In the genomic region with DNA sequence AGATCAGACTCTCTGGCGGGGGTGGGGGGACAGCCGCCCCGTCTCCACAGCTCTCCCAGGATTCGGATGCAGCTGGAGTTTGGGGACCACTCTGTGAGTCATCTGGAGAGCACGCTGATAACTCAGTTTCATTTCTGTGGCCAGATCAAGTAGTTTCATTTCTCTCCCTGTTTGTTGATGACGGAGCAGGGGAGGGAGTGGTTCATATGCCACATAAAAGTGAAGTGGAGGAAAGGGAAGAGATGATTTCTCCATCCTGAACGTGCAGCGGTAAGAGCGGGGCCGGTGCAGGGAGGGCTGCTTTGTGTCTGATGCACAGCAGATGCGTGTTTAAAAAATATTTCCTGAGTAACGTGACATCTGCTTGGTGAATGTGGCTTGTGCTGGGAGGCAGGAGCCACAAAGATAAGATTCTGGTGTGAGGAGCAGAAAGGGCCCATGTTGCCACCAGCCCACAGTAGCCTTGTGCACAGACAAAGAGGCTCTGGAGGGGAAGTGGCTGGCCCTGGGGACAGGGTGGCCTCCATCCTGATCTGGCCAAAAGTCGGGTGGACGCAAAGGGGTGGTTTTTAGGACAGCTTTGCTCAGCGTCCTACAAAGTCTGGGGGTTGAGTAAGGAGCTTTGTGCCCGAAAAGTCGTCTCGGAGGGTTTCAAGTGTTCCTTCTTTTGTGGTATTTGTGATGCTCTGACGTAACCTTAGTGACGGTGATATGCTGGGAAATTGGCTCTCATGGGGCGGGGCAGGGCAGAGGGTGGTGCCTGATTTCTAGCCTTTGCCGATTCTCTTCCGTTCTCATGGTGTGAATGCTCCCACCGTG, we compare ENCODE assay signal across 8 cellular contexts. TPM values are rescaled to one million over a fixed set of nuclear protein-coding genes. Genes with fewer than 3 reads are reported as not detected.
DNase-seq lines count a peak whose midpoint lies in the region; ATAC-seq, FAIRE-seq and TF ChIP-seq lines count a peak whose summit lies in the region.

A gene with protein sequence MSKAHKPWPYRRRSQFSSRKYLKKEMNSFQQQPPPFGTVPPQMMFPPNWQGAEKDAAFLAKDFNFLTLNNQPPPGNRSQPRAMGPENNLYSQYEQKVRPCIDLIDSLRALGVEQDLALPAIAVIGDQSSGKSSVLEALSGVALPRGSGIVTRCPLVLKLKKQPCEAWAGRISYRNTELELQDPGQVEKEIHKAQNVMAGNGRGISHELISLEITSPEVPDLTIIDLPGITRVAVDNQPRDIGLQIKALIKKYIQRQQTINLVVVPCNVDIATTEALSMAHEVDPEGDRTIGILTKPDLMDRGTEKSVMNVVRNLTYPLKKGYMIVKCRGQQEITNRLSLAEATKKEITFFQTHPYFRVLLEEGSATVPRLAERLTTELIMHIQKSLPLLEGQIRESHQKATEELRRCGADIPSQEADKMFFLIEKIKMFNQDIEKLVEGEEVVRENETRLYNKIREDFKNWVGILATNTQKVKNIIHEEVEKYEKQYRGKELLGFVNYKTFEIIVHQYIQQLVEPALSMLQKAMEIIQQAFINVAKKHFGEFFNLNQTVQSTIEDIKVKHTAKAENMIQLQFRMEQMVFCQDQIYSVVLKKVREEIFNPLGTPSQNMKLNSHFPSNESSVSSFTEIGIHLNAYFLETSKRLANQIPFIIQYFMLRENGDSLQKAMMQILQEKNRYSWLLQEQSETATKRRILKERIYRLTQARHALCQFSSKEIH (plus strand): TSS at position 242 of the 819 bp plus-strand sequence. CDS start 14,880 bp downstream, outside the sequence.

- H3K4me1 ChIP-seq in ascending aorta (no peaks in the 10 kb centered on the region), HepG2 (ENCODE audit: insufficient read depth, low read length) (peaks cover 64% of the 10 kb centered on the region), BE2C (no peaks in the 10 kb centered on the region)

- no peak for TF ChIP-seq CTCF in ascending aorta (IDR thresholded peaks at IDR 0.05)
- TF ChIP-seq CTCF in HepG2 (CRISPR knock-in tag; IDR thresholded peaks at IDR 0.05) = no peak
- TF ChIP-seq CTCF in BE2C (IDR thresholded peaks at IDR 0.05; ENCODE audit: low read depth, low read length) = no peak

- H3K27ac ChIP-seq in ascending aorta (peak within 1 kb of the TSS; percentile 57 to 64), HepG2 (ENCODE audit: extremely low read length, insufficient read depth, low read length) (peak within 1 kb of the TSS; percentile 15)

- no peak for TF ChIP-seq RAD21 in HepG2 (CRISPR knock-in tag; IDR thresholded peaks at IDR 0.05)

- H3K4me2 ChIP-seq in HepG2 (ENCODE audit: low read depth, low read length) = peak within 1 kb of the TSS; percentile 80

- H3K9me3 ChIP-seq in ascending aorta (no peaks in the 10 kb centered on the region), HepG2 (ENCODE audit: low read length) (no peaks in the 10 kb centered on the region), BE2C (no peaks in the 10 kb centered on the region)

- no peaks in the 10 kb centered on the region for H4K20me1 ChIP-seq in HepG2 (ENCODE audit: insufficient read depth, low read length)

- peak; percentile 42 for DNase-seq in NCI-H2107 treated with DMSO at 0.1 percent for 48 hours (lab: John Stamatoyannopoulos, UW; ENCODE audit: unreplicated experiment)
- DNase-seq in NCI-H2107 (lab: John Stamatoyannopoulos, UW) = no peak
- peak; percentile 62 to 90 (median 80) for DNase-seq in T-helper 1 cell
- DNase-seq in ascending aorta (ENCODE audit: low spot score in 2 of 2) = peak in 1 of 2 donors; percentile 84
- DNase-seq in HepG2 (ENCODE audit: low spot score) = peak; percentile 35
- DNase-seq in stimulated activated CD8-positive, alpha-beta memory T cell treated with anti-CD3 and anti-CD28 coated beads, Interleukin-15, amount 100 ng/mL, for 1 hour (ENCODE audit: low read depth) = peak; percentile 69
- no peak for DNase-seq in BE2C

- H3K36me3 ChIP-seq in ascending aorta = no peaks in the 10 kb centered on the region
- H3K36me3 ChIP-seq in HepG2 (replicated peaks in 1 of 2; ENCODE audit: control insufficient read depth in 1 of 2, insufficient read depth in 2 of 2, low read length in 2 of 2) = 0 out of 5 replicates have a peak, but pooled peaks cover 0 to 2% of the 10 kb centered on the region in 2 experiments
- no peaks in the 10 kb centered on the region for H3K36me3 ChIP-seq in BE2C

- no peak; a peak in 1 of 4 replicates for TF ChIP-seq POLR2A in HepG2 (IDR thresholded peaks at IDR 0.05; ENCODE audit: insufficient read depth in 1 of 2, low read depth in 2 of 2, low read length in 2 of 2)

- H3K27me3 ChIP-seq in ascending aorta (no peaks in the 10 kb centered on the region), HepG2 (ENCODE audit: control insufficient read depth in 1 of 2, insufficient read depth in 2 of 2, low read length in 2 of 2) (no peaks in the 10 kb centered on the region), BE2C (no peaks in the 10 kb centered on the region)

- CTCF ChIA-PET in HepG2 (lab: Yijun Ruan, JAX; ENCODE audit: low intra/inter-chr PET ratio, low total read pairs) = interaction anchor here (3.2 kb wide), 1 partner anchor 79 kb away, joined by 35 read pairs; no protein-coding TSS in a partner anchor

- H2AFZ ChIP-seq in HepG2 (ENCODE audit: low read length) = no peak within 1 kb of the TSS

- H3K79me2 ChIP-seq in HepG2 (ENCODE audit: insufficient read depth, low read length) = no peaks in the 10 kb centered on the region

- H3K9ac ChIP-seq in HepG2 (ENCODE audit: insufficient read depth, low read depth, low read length) = peak within 1 kb of the TSS; percentile 47

- peak; percentile 50 for ATAC-seq in HG03159 (IDR thresholded peaks at IDR 0.05; ENCODE audit: unreplicated experiment)
- ATAC-seq in HepG2 = peak; percentile 19

- 37% methylated on average over 17 of the region's 24 CpGs for WGBS in HepG2 (ENCODE audit: low lambda C conversion rate)

- intact Hi-C loops in ascending aorta (cut with DNase I) = no loop called here
- intact Hi-C loops in HepG2 (cut with micrococcal nuclease; ENCODE audit: unreplicated experiment) = loop anchor here (2.0 kb wide), 1 partner anchor 39 kb away; no protein-coding TSS in a partner anchor

- FAIRE-seq in HepG2 (lab: Jason Lieb, UNC) = no peak

- H3K4me3 ChIP-seq in ascending aorta (peak within 1 kb of the TSS; percentile 12 to 52), HepG2 (replicated peaks in 1 of 3; ENCODE audit: insufficient read depth in 1 of 3, low read depth in 2 of 3, low read length in 3 of 3) (peak within 1 kb of the TSS; percentile 32 to 65 (median 41)), BE2C (ENCODE audit: low read depth, low read length) (no peak within 1 kb of the TSS)

- TF ChIP-seq EP300 in HepG2 (IDR thresholded peaks at IDR 0.05; ENCODE audit: low read depth in 2 of 2, low read length in 2 of 2) (no peak), HepG2 (CRISPR knock-in tag; IDR thresholded peaks at IDR 0.05; ENCODE audit: borderline replicate concordance) (no peak)

- POLR2A ChIA-PET in HepG2 (lab: Yijun Ruan, JAX) = interaction anchor here (1.0 to 2.6 kb wide), 5 partner anchors 8 to 79 kb away, joined by 3 to 18 read pairs (median 11); a partner anchor contains a TSS

- BruUV-seq in HepG2 (replicated peaks; lab: Mats Ljungman, UMichigan) = no TSS peak

- in situ Hi-C loops in HepG2 (cut with HindIII; ENCODE audit: extremely low pct_ligation_motif_present, low pct_unique_long_range_greater_than_20kb) = loop anchor here (5.0 kb wide), 1 partner anchor 75 kb away; no protein-coding TSS in a partner anchor

TF ChIP-seq in HepG2, 621 proteins besides CTCF, POLR2A, EP300 and RAD21 (continues in another document):
- 0 out of 2 replicates have a peak, but pooled peaks have one; percentile 21 for TF ChIP-seq PHF21A (CRISPR knock-in tag; IDR thresholded peaks at IDR 0.05)
- no peak for TF ChIP-seq ATF7-NPFF (CRISPR knock-in tag; IDR thresholded peaks at IDR 0.05; ENCODE audit: low read depth)
- peak; percentile 54; the same call in 1 of the 2 replicates for TF ChIP-seq BHLHE40 (IDR thresholded peaks at IDR 0.05; ENCODE audit: low read length)

RNA-seq across cellular contexts. Expression of the gene that starts here (rescaled TPM):
- total RNA-seq in ascending aorta = 9.7 TPM
- 35.7 and 46.9 TPM in 2 replicates for total RNA-seq in HepG2 (2016; rRNA removed; fragmentation: Illumina TruSeq; extraction: Trizol)
- total RNA-seq in HepG2 (2016; cell fraction: cytosol; rRNA removed; fragmentation: Illumina TruSeq; extraction: Trizol; ENCODE audit: low read depth) = 13.1 and 13.9 TPM in 2 replicates
- 36.0 and 40.4 TPM in 2 replicates for total RNA-seq in HepG2 (2016; cell fraction: insoluble cytoplasmic fraction; rRNA removed; fragmentation: Illumina TruSeq; extraction: Trizol)
- 49.7 and 53.9 TPM in 2 replicates for total RNA-seq in HepG2 (2016; cell fraction: membrane; rRNA removed; fragmentation: Illumina TruSeq; extraction: Trizol)
- 22.1 and 28.5 TPM in 2 replicates for total RNA-seq in HepG2 (2016; cell fraction: nucleus; rRNA removed; fragmentation: Illumina TruSeq; extraction: Trizol)
- 24.0 and 26.3 TPM in 2 replicates for polyA plus RNA-seq in HepG2 (2011; rRNA removed)
- 19.7 and 23.1 TPM in 2 replicates for polyA plus RNA-seq in HepG2 (2011; cell fraction: cytosol; rRNA removed)
- 20.8 and 25.8 TPM in 2 replicates for polyA plus RNA-seq in HepG2 (2011; cell fraction: nucleus; rRNA removed)
- polyA plus RNA-seq in HepG2 (2012) = 21.5 and 22.7 TPM in 2 replicates
- polyA plus RNA-seq in HepG2 (2016; cell fraction: cytosol; fragmentation: Illumina TruSeq; extraction: Trizol; ENCODE audit: low read depth) = 15.4 and 17.8 TPM in 2 replicates
- 34.6 and 40.6 TPM in 2 replicates for polyA plus RNA-seq in HepG2 (2016; cell fraction: insoluble cytoplasmic fraction; fragmentation: Illumina TruSeq; extraction: Trizol; ENCODE audit: low read depth)
- 37.5 and 39.1 TPM in 2 replicates for polyA plus RNA-seq in HepG2 (2016; cell fraction: membrane; fragmentation: Illumina TruSeq; extraction: Trizol; ENCODE audit: low read depth)
- polyA plus RNA-seq in HepG2 (2016; cell fraction: nucleus; fragmentation: Illumina TruSeq; extraction: Trizol; ENCODE audit: insufficient read depth, low read depth) = 26.6 and 29.1 TPM in 2 replicates
- 0.21 and 25.1 TPM in 2 replicates for polyA minus RNA-seq in HepG2 (2011; rRNA and poly(A)+ RNA removed; ENCODE audit: low replicate concordance)
- polyA minus RNA-seq in HepG2 (2011; cell fraction: cytosol; rRNA and poly(A)+ RNA removed) = 15.5 and 16.9 TPM in 2 replicates
- 45.6 and 52.1 TPM in 2 replicates for polyA minus RNA-seq in HepG2 (2011; cell fraction: nucleus; rRNA and poly(A)+ RNA removed)
- 0.26 TPM for polyA plus RNA-seq in BE2C (2012; ENCODE audit: insufficient read depth, insufficient read length, low read depth)

Comparison
In these comparisons a context has a peak if more than half of its experiments do, and no peak if none do; other contexts are left out.
1. DNase-seq: peak in NCI-H2107 treated with DMSO at 0.1 percent for 48 hours (single experiment), T-helper 1 cell (5 of 5), HepG2 (single experiment) and stimulated activated CD8-positive, alpha-beta memory T cell treated with anti-CD3 and anti-CD28 coated beads, Interleukin-15, amount 100 ng/mL, for 1 hour (single experiment); none in NCI-H2107 (single experiment) and BE2C (single experiment).